Comparison of ENCODE assay signal across 17 cellular contexts in the genomic region with DNA sequence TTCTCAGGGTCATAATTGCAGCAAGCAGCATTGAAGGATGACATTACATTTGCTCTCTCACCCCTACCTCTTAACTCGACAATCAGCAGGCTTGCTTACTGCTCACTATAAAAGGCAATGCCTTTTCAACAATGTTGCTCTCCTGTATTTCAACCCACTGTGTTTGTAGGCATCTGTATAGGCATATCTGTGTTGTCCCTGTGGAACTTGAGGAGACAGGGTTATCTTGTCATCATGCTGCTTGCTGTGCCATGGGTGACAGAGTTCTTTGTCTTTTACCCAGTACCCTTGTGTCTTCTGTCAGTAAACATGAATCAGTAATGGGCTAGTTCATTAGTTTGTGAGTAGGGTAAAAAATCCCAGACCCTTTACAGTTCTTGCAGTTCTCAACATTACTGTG.
"Had no signal": no experiment of that assay in that cellular context is flagged by ENCODE, and none has a peak within 500 bp of the region (broad histone marks: within the 10 kb centered on the region; RNA-seq: fewer than 3 reads in every experiment).

No MANE protein-coding gene starts in this region.

- H3K27me3 ChIP-seq: ascending aorta, dorsolateral prefrontal cortex, esophagus squamous epithelium had no signal

- DNase-seq: activated CD4-positive, alpha-beta T cell treated with anti-CD3 and anti-CD28 coated beads, Interleukin-2, amount 50 U/mL, for 48 hours; activated CD4-positive, CD25-positive, alpha-beta regulatory T cell treated with anti-CD3 and anti-CD28 coated beads, Interleukin-2, amount 50 U/mL, for 72 hours; activated effector memory CD4-positive, alpha-beta T cell treated with anti-CD3 and anti-CD28 coated beads, Interleukin-2, amount 50 U/mL, for 16 hours; activated T-cell treated with anti-CD3 and anti-CD28 coated beads, Interleukin-2, amount 50 U/mL, for 4 hours; dorsolateral prefrontal cortex; esophagus squamous epithelium; foreskin fibroblast; head of caudate nucleus; left ventricle myocardium inferior; posterior cingulate gyrus; right cardiac atrium; small intestine; stimulated activated naive B cell treated with anti-CD40 and anti-IgM and Interleukin-4, amounts not matched to agents 10 μg/mL and 1 μg/mL and 100 μg/mL, for 72 hours; T-helper 2 cell had no signal

- H3K36me3 ChIP-seq: ascending aorta, esophagus squamous epithelium, left ventricle myocardium inferior had no signal

- H3K27ac ChIP-seq: ascending aorta, esophagus squamous epithelium, left ventricle myocardium inferior had no signal

- ATAC-seq: activated T-cell treated with anti-CD3 and anti-CD28 coated beads, Interleukin-2, amount 50 U/mL, for 4 hours; right cardiac atrium; stimulated activated naive B cell treated with anti-CD40 and anti-IgM and Interleukin-4, amounts not matched to agents 10 μg/mL and 1 μg/mL and 100 μg/mL, for 72 hours had no signal

- H3K4me3 ChIP-seq: ascending aorta, dorsolateral prefrontal cortex, esophagus squamous epithelium, left ventricle myocardium inferior had no signal

- FAIRE-seq: bronchial epithelial cell, endometrium, small intestine had no signal

- H3K9me3 ChIP-seq: ascending aorta, esophagus squamous epithelium, left ventricle myocardium inferior had no signal
